In the genomic region with DNA sequence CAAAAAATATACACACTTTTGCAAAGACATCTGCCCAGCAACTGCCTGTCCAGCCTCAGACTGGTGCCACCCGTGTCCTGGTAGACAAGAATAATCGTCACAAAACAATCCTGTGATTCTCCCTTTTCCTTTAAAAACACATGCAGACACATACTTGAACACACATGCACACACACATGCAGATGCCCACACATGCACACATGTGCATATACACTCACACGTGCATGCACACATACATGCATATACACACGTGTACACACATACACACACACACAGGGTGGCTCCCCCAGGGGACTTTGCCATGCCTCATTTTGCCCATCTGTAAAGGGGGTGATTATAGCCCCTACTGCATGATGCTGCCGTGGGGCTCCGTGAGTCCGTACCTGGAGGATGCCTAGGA, we compare ENCODE assay signal across 16 cellular contexts. TPM values are rescaled to one million over a fixed set of nuclear protein-coding genes. Genes with fewer than 3 reads are reported as not detected.
A peak's percentile ranks its signal among the peaks of the same experiment; 100 is the strongest.
DNase-seq lines count a peak whose midpoint lies in the region; ATAC-seq, FAIRE-seq and TF ChIP-seq lines count a peak whose summit lies in the region.
"Had no signal": no experiment of that assay in that cellular context is flagged by ENCODE, and none has a peak within 500 bp of the region (broad histone marks: within the 10 kb centered on the region; RNA-seq: fewer than 3 reads in every experiment).

No MANE protein-coding gene starts in this region.

- H3K4me3 ChIP-seq in HepG2 (replicated peaks in 1 of 3; ENCODE audit: insufficient read depth in 1 of 3, low read depth in 2 of 3, low read length in 3 of 3), result no peak overlapping the region
- no peak overlapping the region for H3K4me3 ChIP-seq in right lobe of liver
- H3K4me3 ChIP-seq in sigmoid colon, result no peak overlapping the region
- H3K4me3 ChIP-seq: HAP-1 had no signal

- ATAC-seq in HepG2, result no peak
- no peak for ATAC-seq in right lobe of liver
- ATAC-seq in HG03565 (IDR thresholded peaks at IDR 0.05; ENCODE audit: unreplicated experiment), result no peak

- no peak overlapping the region for H3K9ac ChIP-seq in HepG2 (ENCODE audit: insufficient read depth, low read depth, low read length)

- POLR2A ChIA-PET in HepG2 (lab: Yijun Ruan, JAX), result no interaction called here

- H3K27ac ChIP-seq in HepG2 (ENCODE audit: extremely low read length, insufficient read depth, low read length) (no peak overlapping the region), right lobe of liver (no peak overlapping the region), sigmoid colon (no peak overlapping the region)
- H3K27ac ChIP-seq: 22Rv1 had no signal

- TF ChIP-seq RAD21 in HepG2 (CRISPR knock-in tag; IDR thresholded peaks at IDR 0.05), result no peak

- no peak for TF ChIP-seq EP300 in HepG2 (IDR thresholded peaks at IDR 0.05; ENCODE audit: low read depth in 2 of 2, low read length in 2 of 2)
- TF ChIP-seq EP300 in HepG2 (CRISPR knock-in tag; IDR thresholded peaks at IDR 0.05; ENCODE audit: borderline replicate concordance), result no peak
- TF ChIP-seq EP300 in sigmoid colon (IDR thresholded peaks at IDR 0.05), result no peak

- no peaks in the 10 kb centered on the region for H3K9me3 ChIP-seq in HepG2 (ENCODE audit: low read length)
- H3K9me3 ChIP-seq in right lobe of liver, result no peaks in the 10 kb centered on the region
- H3K9me3 ChIP-seq in sigmoid colon, result no peaks in the 10 kb centered on the region

- H3K4me1 ChIP-seq in HepG2 (ENCODE audit: insufficient read depth, low read length) (peaks cover 17% of the 10 kb centered on the region), right lobe of liver (peaks cover 0 to 3% (median 0%) of the 10 kb centered on the region in 4 donors), sigmoid colon (peaks cover 0 to 19% (median 16%) of the 10 kb centered on the region in 4 donors)
- H3K4me1 ChIP-seq: HAP-1 had no signal

- CTCF ChIA-PET in HepG2 (lab: Yijun Ruan, JAX; ENCODE audit: low intra/inter-chr PET ratio, low total read pairs), result no interaction called here

- WGBS in HepG2 (ENCODE audit: low lambda C conversion rate), result 59% methylated on average over 7 of the region's 7 CpGs
- WGBS in right lobe of liver (ENCODE audit: insufficient coverage, low coverage, low lambda C conversion rate, missing lambda C conversion rate), result 71% methylated on average over 4 of the region's 7 CpGs
- 81 to 82% methylated on average over 7 of the region's 7 CpGs for WGBS in sigmoid colon, 2 donors

- no peak overlapping the region for H2AFZ ChIP-seq in HepG2 (ENCODE audit: low read length)

- peak; percentile 28 for DNase-seq in activated CD4-positive, CD25-positive, alpha-beta regulatory T cell treated with anti-CD3 and anti-CD28 coated beads, Interleukin-2, amount 50 U/mL, for 72 hours
- no peak for DNase-seq in activated CD4-positive, CD25-positive, alpha-beta regulatory T cell (lab: John Stamatoyannopoulos, UW)
- no peak for DNase-seq in HepG2 (ENCODE audit: low spot score)
- no peak for DNase-seq in right lobe of liver
- peak; percentile 35 for DNase-seq in sigmoid colon
- DNase-seq in NCI-H1694 treated with DMSO at 0.1 percent for 48 hours (lab: John Stamatoyannopoulos, UW), result no peak
- DNase-seq in stimulated activated CD4-positive, alpha-beta T cell treated with anti-CD3 and anti-CD28 coated beads, Interleukin-4, amount 100 ng/mL, for 4 hours, result no peak
- DNase-seq: GF-D8 had no signal

- H3K36me3 ChIP-seq in HepG2 (replicated peaks in 1 of 2; ENCODE audit: control insufficient read depth in 1 of 2, insufficient read depth in 2 of 2, low read length in 2 of 2), result no peaks in the 10 kb centered on the region
- H3K36me3 ChIP-seq in right lobe of liver, result no peaks in the 10 kb centered on the region
- no peaks in the 10 kb centered on the region for H3K36me3 ChIP-seq in sigmoid colon
- H3K36me3 ChIP-seq: HAP-1 had no signal

- H4K20me1 ChIP-seq in HepG2 (ENCODE audit: insufficient read depth, low read length), result no peaks in the 10 kb centered on the region

- TF ChIP-seq POLR2A in HepG2 (IDR thresholded peaks at IDR 0.05; ENCODE audit: insufficient read depth in 1 of 2, low read depth in 2 of 2, low read length in 2 of 2) (no peak), right lobe of liver (IDR thresholded peaks at IDR 0.05) (no peak), sigmoid colon (IDR thresholded peaks at IDR 0.05) (no peak)

- H3K27me3 ChIP-seq in HepG2 (ENCODE audit: control insufficient read depth in 1 of 2, insufficient read depth in 2 of 2, low read length in 2 of 2) (peaks cover 18 to 54% of the 10 kb centered on the region in 2 experiments), right lobe of liver (peaks cover 0 to 27% of the 10 kb centered on the region in 2 donors), sigmoid colon (peaks cover 29 to 58% (median 53%) of the 10 kb centered on the region in 3 donors)

- no peaks in the 10 kb centered on the region for H3K79me2 ChIP-seq in HepG2 (ENCODE audit: insufficient read depth, low read length)

- no peak for TF ChIP-seq CTCF in HepG2 (CRISPR knock-in tag; IDR thresholded peaks at IDR 0.05)
- TF ChIP-seq CTCF in right lobe of liver (IDR thresholded peaks at IDR 0.05), result no peak
- no peak for TF ChIP-seq CTCF in sigmoid colon (IDR thresholded peaks at IDR 0.05)

- intact Hi-C loops in HepG2 (cut with micrococcal nuclease; ENCODE audit: unreplicated experiment), result no loop called here
- intact Hi-C loops in right lobe of liver (cut with DNase I), result no loop called here
- intact Hi-C loops in sigmoid colon (cut with DNase I), result no loop called here

- H3K4me2 ChIP-seq in HepG2 (ENCODE audit: low read depth, low read length), result no peak overlapping the region

- BruUV-seq in HepG2 (replicated peaks; lab: Mats Ljungman, UMichigan), result no TSS peak

- in situ Hi-C loops in HepG2 (cut with HindIII; ENCODE audit: extremely low pct_ligation_motif_present, low pct_unique_long_range_greater_than_20kb), result no loop called here

- FAIRE-seq in HepG2 (lab: Jason Lieb, UNC), result no peak
- FAIRE-seq: GM19239, H1, HTR-8/SVneo had no signal

RNA-seq across cellular contexts. Expression of a gene that starts 24.9 kb away (rescaled TPM):
- not detected in 2 replicates for total RNA-seq in HepG2 (2016; rRNA removed; fragmentation: Illumina TruSeq; extraction: Trizol)
- total RNA-seq in HepG2 (2016; cell fraction: cytosol; rRNA removed; fragmentation: Illumina TruSeq; extraction: Trizol; ENCODE audit: low read depth), result not detected in 2 replicates
- total RNA-seq in HepG2 (2016; cell fraction: insoluble cytoplasmic fraction; rRNA removed; fragmentation: Illumina TruSeq; extraction: Trizol), result not detected in 2 replicates
- not detected in 2 replicates for total RNA-seq in HepG2 (2016; cell fraction: membrane; rRNA removed; fragmentation: Illumina TruSeq; extraction: Trizol)
- total RNA-seq in HepG2 (2016; cell fraction: nucleus; rRNA removed; fragmentation: Illumina TruSeq; extraction: Trizol), result not detected in 2 replicates
- not detected in 2 replicates for polyA plus RNA-seq in HepG2 (2011; rRNA removed)
- polyA plus RNA-seq in HepG2 (2011; cell fraction: cytosol; rRNA removed), result not detected in 2 replicates
- not detected in 2 replicates for polyA plus RNA-seq in HepG2 (2011; cell fraction: nucleus; rRNA removed)
- not detected in 2 replicates for polyA plus RNA-seq in HepG2 (2012)
- not detected in 2 replicates for polyA plus RNA-seq in HepG2 (2016; cell fraction: cytosol; fragmentation: Illumina TruSeq; extraction: Trizol; ENCODE audit: low read depth)
- polyA plus RNA-seq in HepG2 (2016; cell fraction: insoluble cytoplasmic fraction; fragmentation: Illumina TruSeq; extraction: Trizol; ENCODE audit: low read depth), result not detected in 2 replicates
- not detected in 2 replicates for polyA plus RNA-seq in HepG2 (2016; cell fraction: membrane; fragmentation: Illumina TruSeq; extraction: Trizol; ENCODE audit: low read depth)
- not detected in 2 replicates for polyA plus RNA-seq in HepG2 (2016; cell fraction: nucleus; fragmentation: Illumina TruSeq; extraction: Trizol; ENCODE audit: insufficient read depth, low read depth)
- polyA minus RNA-seq in HepG2 (2011; rRNA and poly(A)+ RNA removed; ENCODE audit: low replicate concordance), result 1.1 TPM in 1 of 2 replicates, not detected in the other
- not detected in 2 replicates for polyA minus RNA-seq in HepG2 (2011; cell fraction: cytosol; rRNA and poly(A)+ RNA removed)
- polyA minus RNA-seq in HepG2 (2011; cell fraction: nucleus; rRNA and poly(A)+ RNA removed), result not detected in 2 replicates
- total RNA-seq in right lobe of liver, result not detected
- not detected for total RNA-seq in sigmoid colon
- under 1 TPM in 1 of 3 donors, not detected in 2; 0.03 TPM for polyA plus RNA-seq in sigmoid colon
- total RNA-seq: A673 had no signal
- polyA plus RNA-seq: BJ had no signal

RNA-seq across cellular contexts. Expression of a gene that starts 53.0 kb away (rescaled TPM):
- total RNA-seq in HepG2 (2016; rRNA removed; fragmentation: Illumina TruSeq; extraction: Trizol) (not detected in 2 replicates), right lobe of liver (not detected), sigmoid colon (not detected)
- not detected in 2 replicates for total RNA-seq in HepG2 (2016; cell fraction: cytosol; rRNA removed; fragmentation: Illumina TruSeq; extraction: Trizol; ENCODE audit: low read depth)
- not detected in 2 replicates for total RNA-seq in HepG2 (2016; cell fraction: insoluble cytoplasmic fraction; rRNA removed; fragmentation: Illumina TruSeq; extraction: Trizol)
- total RNA-seq in HepG2 (2016; cell fraction: membrane; rRNA removed; fragmentation: Illumina TruSeq; extraction: Trizol), result not detected in 2 replicates
- total RNA-seq in HepG2 (2016; cell fraction: nucleus; rRNA removed; fragmentation: Illumina TruSeq; extraction: Trizol), result not detected in 2 replicates
- polyA plus RNA-seq in HepG2 (2011; rRNA removed) (not detected in 2 replicates), sigmoid colon (under 1 TPM in 1 of 3 donors, not detected in 2; 0.10 TPM)
- not detected in 2 replicates for polyA plus RNA-seq in HepG2 (2011; cell fraction: cytosol; rRNA removed)
- polyA plus RNA-seq in HepG2 (2011; cell fraction: nucleus; rRNA removed), result not detected in 2 replicates
- not detected in 2 replicates for polyA plus RNA-seq in HepG2 (2012)
- not detected in 2 replicates for polyA plus RNA-seq in HepG2 (2016; cell fraction: cytosol; fragmentation: Illumina TruSeq; extraction: Trizol; ENCODE audit: low read depth)
- not detected in 2 replicates for polyA plus RNA-seq in HepG2 (2016; cell fraction: insoluble cytoplasmic fraction; fragmentation: Illumina TruSeq; extraction: Trizol; ENCODE audit: low read depth)
- polyA plus RNA-seq in HepG2 (2016; cell fraction: membrane; fragmentation: Illumina TruSeq; extraction: Trizol; ENCODE audit: low read depth), result not detected in 2 replicates
- not detected in 2 replicates for polyA plus RNA-seq in HepG2 (2016; cell fraction: nucleus; fragmentation: Illumina TruSeq; extraction: Trizol; ENCODE audit: insufficient read depth, low read depth)
- polyA minus RNA-seq in HepG2 (2011; rRNA and poly(A)+ RNA removed; ENCODE audit: low replicate concordance), result 0.12 TPM in 1 of 2 replicates, not detected in the other
- polyA minus RNA-seq in HepG2 (2011; cell fraction: cytosol; rRNA and poly(A)+ RNA removed), result not detected in 2 replicates
- polyA minus RNA-seq in HepG2 (2011; cell fraction: nucleus; rRNA and poly(A)+ RNA removed), result not detected in 2 replicates
- total RNA-seq: A673 had no signal
- polyA plus RNA-seq: BJ had no signal

Comparison
In these comparisons a context has a peak if more than half of its experiments do, and no peak if none do; other contexts are left out.
1. DNase-seq: peak in activated CD4-positive, CD25-positive, alpha-beta regulatory T cell treated with anti-CD3 and anti-CD28 coated beads, Interleukin-2, amount 50 U/mL, for 72 hours (single experiment) and sigmoid colon (single experiment); none in activated CD4-positive, CD25-positive, alpha-beta regulatory T cell (0 of 4), HepG2 (single experiment), right lobe of liver (0 of 3), NCI-H1694 treated with DMSO at 0.1 percent for 48 hours (single experiment) and stimulated activated CD4-positive, alpha-beta T cell treated with anti-CD3 and anti-CD28 coated beads, Interleukin-4, amount 100 ng/mL, for 4 hours (0 of 2).